In genomic region chr5:263275-263975, GRCh38 we compare ENCODE assay signal across 8 cellular contexts. TPM values are rescaled to one million over a fixed set of nuclear protein-coding genes. Genes with fewer than 3 reads are reported as not detected.
A peak's percentile ranks its signal among the peaks of the same experiment; 100 is the strongest.
DNase-seq lines count a peak whose midpoint lies in the region; TF ChIP-seq lines count a peak whose summit lies in the region.
"Not testable (repeated sequence)": the region's sequence is repeated elsewhere in the genome, so short reads cannot be mapped to it uniquely, and the experiment has no call there.

No MANE protein-coding gene starts in this region.

- not testable (repeated sequence) for H3K27me3 Mint-ChIP-seq in Caco-2 (ENCODE audit: insufficient read depth, unreplicated experiment); activated CD4-positive, alpha-beta T cell treated with anti-CD3 and anti-CD28 coated beads, Interleukin-2, amount 10 ng/mL, durations not matched to agents 24 days and 14 days

- intact Hi-C loops in Caco-2 (cut with micrococcal nuclease; ENCODE audit: unreplicated experiment); activated CD4-positive, alpha-beta T cell treated with anti-CD3 and anti-CD28 coated beads, Interleukin-2, amount 10 ng/mL, durations not matched to agents 24 days and 14 days (cut with micrococcal nuclease); thyroid gland (cut with DNase I): not testable (repeated sequence)

- BruUV-seq in Caco-2 (replicated peaks; lab: Mats Ljungman, UMichigan) = TSS peak; percentile 29

- H3K36me3 Mint-ChIP-seq in Caco-2 (ENCODE audit: insufficient read depth, unreplicated experiment) = peaks cover 31% of the 10 kb centered on the region
- peaks cover 32% of the 10 kb centered on the region for H3K36me3 Mint-ChIP-seq in activated CD4-positive, alpha-beta T cell treated with anti-CD3 and anti-CD28 coated beads, Interleukin-2, amount 10 ng/mL, durations not matched to agents 24 days and 14 days (ENCODE audit: low read depth)

- not testable (repeated sequence) for H4K20me1 ChIP-seq in osteoblast (ENCODE audit: insufficient read depth, low read length)

- not testable (repeated sequence) for TF ChIP-seq POLR2A in thyroid gland (IDR thresholded peaks at IDR 0.05)

- not testable (repeated sequence) for H3K9me3 ChIP-seq in Caco-2; osteoblast (ENCODE audit: low read depth, low read length); thyroid gland

- H3K4me2 ChIP-seq in osteoblast (ENCODE audit: insufficient read depth, low read length) = peak overlapping the region; percentile 67

- TF ChIP-seq CTCF in Caco-2 (IDR thresholded peaks at IDR 0.05; ENCODE audit: insufficient read depth in 1 of 2, low read depth in 1 of 2, low read length in 1 of 2, severe bottlenecking in 1 of 2, unreplicated experiment in 1 of 2); osteoblast (IDR thresholded peaks at IDR 0.05; ENCODE audit: extremely low read depth, low read depth, low read length); thyroid gland (IDR thresholded peaks at IDR 0.05): not testable (repeated sequence)

- CTCF ChIA-PET in Caco-2 (lab: Charles Lee) = not testable (repeated sequence)

- H3K27me3 ChIP-seq in Caco-2 (replicated peaks; ENCODE audit: control insufficient read depth, insufficient read depth, low read length); osteoblast (ENCODE audit: insufficient read depth, low read length); thyroid gland: not testable (repeated sequence)

- not testable (repeated sequence) for H3K4me1 ChIP-seq in Caco-2
- H3K4me1 ChIP-seq in osteoblast (ENCODE audit: insufficient read depth, low read length) (peaks cover 26% of the 10 kb centered on the region), thyroid gland (peaks cover 12 to 15% of the 10 kb centered on the region in 2 donors)

- not testable (repeated sequence) for H2AFZ ChIP-seq in osteoblast (ENCODE audit: low read length)

- H3K27ac Mint-ChIP-seq in Caco-2 (ENCODE audit: unreplicated experiment) = peak overlapping the region; percentile 83
- peak overlapping the region; percentile 49 for H3K27ac Mint-ChIP-seq in activated CD4-positive, alpha-beta T cell treated with anti-CD3 and anti-CD28 coated beads, Interleukin-2, amount 10 ng/mL, durations not matched to agents 24 days and 14 days

- 82% methylated on average over 9 of the region's 9 CpGs for WGBS in thyroid gland, 2 donors

- POLR2A ChIA-PET in Caco-2 (lab: Charles Lee) = not testable (repeated sequence)

- H3K4me3 ChIP-seq in Caco-2 (ENCODE audit: low read depth, low read length); osteoblast (ENCODE audit: insufficient read depth, low read length); thyroid gland (replicated peaks in 1 of 3): not testable (repeated sequence)

- not testable (repeated sequence) for H3K79me2 ChIP-seq in osteoblast (ENCODE audit: insufficient read depth, low read length)

- peak overlapping the region; percentile 42 for H3K4me3 Mint-ChIP-seq in Caco-2 (ENCODE audit: unreplicated experiment)
- not testable (repeated sequence) for H3K4me3 Mint-ChIP-seq in activated CD4-positive, alpha-beta T cell treated with anti-CD3 and anti-CD28 coated beads, Interleukin-2, amount 10 ng/mL, durations not matched to agents 24 days and 14 days

- DNase-seq in Caco-2 = peak in 1 of 2 experiments; percentile 59
- peak; percentile 92 for DNase-seq in LHCN-M2 (ENCODE audit: low read depth)
- DNase-seq in activated CD4-positive, alpha-beta T cell treated with anti-CD3 and anti-CD28 coated beads, Interleukin-2, amount 10 ng/mL, durations not matched to agents 24 days and 14 days = not testable (repeated sequence)
- DNase-seq in brain pericyte (ENCODE audit: low read depth, low spot score) = peak; percentile 69
- peak; percentile 93 for DNase-seq in fibroblast of the conjunctiva (ENCODE audit: low read depth)
- DNase-seq in kidney glomerular epithelial cell (lab: John Stamatoyannopoulos, UW) = peak; percentile 91
- peak; percentile 84 for DNase-seq in osteoblast (ENCODE audit: insufficient read length, low spot score, missing footprints)
- DNase-seq in thyroid gland = peak in 1 of 2 donors; percentile 25

- not testable (repeated sequence) for H3K9me3 Mint-ChIP-seq in Caco-2 (ENCODE audit: unreplicated experiment); activated CD4-positive, alpha-beta T cell treated with anti-CD3 and anti-CD28 coated beads, Interleukin-2, amount 10 ng/mL, durations not matched to agents 24 days and 14 days

- not testable (repeated sequence) for H3K36me3 ChIP-seq in Caco-2 (ENCODE audit: control insufficient read depth, insufficient read depth, low read length); thyroid gland
- H3K36me3 ChIP-seq in osteoblast (ENCODE audit: insufficient read depth, low read length) = peaks cover 13% of the 10 kb centered on the region

- H3K4me1 Mint-ChIP-seq in Caco-2 (ENCODE audit: low read depth, unreplicated experiment); activated CD4-positive, alpha-beta T cell treated with anti-CD3 and anti-CD28 coated beads, Interleukin-2, amount 10 ng/mL, durations not matched to agents 24 days and 14 days: not testable (repeated sequence)

- H3K27ac ChIP-seq in osteoblast (ENCODE audit: low read depth, low read length) (peak overlapping the region; percentile 81), thyroid gland (peak overlapping the region; percentile 70 to 89 (median 81))

RNA-seq across cellular contexts. Expression of gene PDCD6, which starts 8.0 kb away (rescaled TPM):
- 101 and 107 TPM in 2 replicates for total RNA-seq in Caco-2 (2022)
- total RNA-seq in LHCN-M2 (2014; rRNA removed) = 104 and 112 TPM in 2 replicates
- 116 TPM for polyA plus RNA-seq in LHCN-M2 (2012)
- total RNA-seq in activated CD4-positive, alpha-beta T cell treated with anti-CD3 and anti-CD28 coated beads, Interleukin-2, amount 10 ng/mL, durations not matched to agents 24 days and 14 days = 118 and 119 TPM in 2 replicates
- 60.1 and 71.3 TPM in 2 replicates for total RNA-seq in osteoblast
- 100 to 1,000 TPM; 111 to 134 (median 124) TPM for total RNA-seq in thyroid gland

RNA-seq across cellular contexts. Expression of gene SDHA, which starts 45.3 kb away (rescaled TPM):
- total RNA-seq in Caco-2 (2022) (140 and 157 TPM in 2 replicates), LHCN-M2 (2014; rRNA removed) (72.8 and 78.4 TPM in 2 replicates), osteoblast (83.6 and 84.6 TPM in 2 replicates), thyroid gland (100 to 1,000 TPM in 1 of 4 donors, 10 to 100 TPM in 3; 86.9 to 102 (median 92.2) TPM)
- polyA plus RNA-seq in LHCN-M2 (2012) = 107 TPM
- 147 and 150 TPM in 2 replicates for total RNA-seq in activated CD4-positive, alpha-beta T cell treated with anti-CD3 and anti-CD28 coated beads, Interleukin-2, amount 10 ng/mL, durations not matched to agents 24 days and 14 days

RNA-seq across cellular contexts. Expression of gene CCDC127, which starts 45.5 kb away (rescaled TPM):
- total RNA-seq in Caco-2 (2022) (10.5 TPM in 2 replicates), LHCN-M2 (2014; rRNA removed) (5.0 and 6.2 TPM in 2 replicates), osteoblast (4.3 and 6.2 TPM in 2 replicates), thyroid gland (1 to 10 TPM; 4.4 to 5.2 (median 4.8) TPM)
- 3.3 TPM for polyA plus RNA-seq in LHCN-M2 (2012)
- total RNA-seq in activated CD4-positive, alpha-beta T cell treated with anti-CD3 and anti-CD28 coated beads, Interleukin-2, amount 10 ng/mL, durations not matched to agents 24 days and 14 days = 7.1 and 7.7 TPM in 2 replicates

RNA-seq across cellular contexts. Expression of gene AHRR, which starts 58.1 kb away (rescaled TPM):
- total RNA-seq in Caco-2 (2022) (0.91 and 1.1 TPM in 2 replicates), LHCN-M2 (2014; rRNA removed) (43.2 and 52.0 TPM in 2 replicates), osteoblast (52.2 and 54.6 TPM in 2 replicates), thyroid gland (1 to 10 TPM in 3 of 4 donors, under 1 TPM in 1; 0.88 to 2.1 (median 1.3) TPM)
- polyA plus RNA-seq in LHCN-M2 (2012) = 25.8 TPM
- 25.8 and 26.0 TPM in 2 replicates for total RNA-seq in activated CD4-positive, alpha-beta T cell treated with anti-CD3 and anti-CD28 coated beads, Interleukin-2, amount 10 ng/mL, durations not matched to agents 24 days and 14 days
